ENCODE assay signal across 1 cellular context in genomic region chr1:16975838-16976237, GRCh38.
TF ChIP-seq lines count a peak whose summit lies in the region.

No MANE protein-coding gene starts in this region.

TF ChIP-seq in GM23338, 12 proteins besides CTCF, POLR2A, EP300 and RAD21:
- TF ChIP-seq REST (IDR thresholded peaks at IDR 0.05; ENCODE audit: unreplicated experiment) (no peak), ZNF462 (CRISPR knock-in tag; IDR thresholded peaks at IDR 0.05) (no peak), EZH2phosphoT487 (IDR thresholded peaks at IDR 0.05; ENCODE audit: unreplicated experiment) (no peak), JUNB (IDR thresholded peaks at IDR 0.05; ENCODE audit: unreplicated experiment) (no peak), ETS1 (IDR thresholded peaks at IDR 0.05) (no peak), ZNF331 (CRISPR knock-in tag; IDR thresholded peaks at IDR 0.05; ENCODE audit: low read depth) (no peak), STAT1 (IDR thresholded peaks at IDR 0.05; ENCODE audit: unreplicated experiment) (no peak)
